In the genomic region with DNA sequence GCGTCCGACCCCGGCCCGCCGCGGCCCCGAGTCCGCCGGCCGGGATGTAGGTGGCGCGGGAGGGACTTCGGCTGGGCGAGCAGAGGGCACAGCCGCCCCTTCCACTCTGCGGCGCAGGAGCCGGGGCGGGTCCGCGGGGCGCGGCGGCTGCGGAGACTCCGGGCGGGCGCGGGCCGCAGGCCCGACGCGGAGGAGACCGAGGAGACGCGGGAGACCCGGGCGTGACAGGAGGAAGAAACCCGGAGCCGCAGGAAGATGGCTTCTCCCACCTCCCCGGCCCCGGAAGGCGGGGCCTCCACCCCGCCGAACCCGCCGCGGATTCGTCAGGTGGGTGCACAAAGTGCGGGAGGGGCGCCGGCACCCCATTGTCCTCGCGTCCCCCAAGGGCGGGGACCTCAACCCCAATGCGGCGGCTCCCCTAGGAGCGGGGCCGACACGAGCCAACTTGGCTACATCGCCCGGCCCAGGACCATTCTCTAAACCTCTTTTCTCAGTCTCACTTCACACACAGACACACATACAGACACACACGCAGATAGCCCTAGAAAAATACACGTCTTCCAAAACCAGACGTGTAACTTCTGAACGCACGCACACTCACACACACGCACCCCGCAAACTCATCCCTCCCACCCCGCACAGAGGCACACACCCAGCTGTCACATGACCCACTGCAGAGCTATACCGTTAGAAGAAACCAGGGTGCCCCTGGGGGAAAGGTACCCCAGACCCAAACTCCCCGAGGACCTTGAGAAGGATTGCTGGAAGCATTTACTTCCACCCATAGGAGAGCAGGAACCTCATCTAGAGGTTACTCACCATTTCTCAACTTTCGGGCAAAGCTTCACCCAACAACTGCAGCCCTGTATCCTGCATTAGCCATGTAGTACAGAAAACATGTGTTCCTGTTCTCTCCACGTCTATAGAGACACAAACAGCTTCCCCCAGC, we compare ENCODE assay signal across 8 cellular contexts.
DNase-seq lines count a peak whose midpoint lies in the region; ATAC-seq, FAIRE-seq and TF ChIP-seq lines count a peak whose summit lies in the region.
"Not testable (repeated sequence)": the region's sequence is repeated elsewhere in the genome, so short reads cannot be mapped to it uniquely, and the experiment has no call there.

No MANE protein-coding gene starts in this region.

- not testable (repeated sequence) for H3K36me3 Mint-ChIP-seq in activated T-cell treated with anti-CD3 and anti-CD28 coated beads, Interleukin-2, amount 50 U/mL, for 24 hours (ENCODE audit: low read depth)

- H2BK120ac ChIP-seq in H1 (replicated peaks; ENCODE audit: low read depth, low read length) = peak overlapping the region; percentile 90

- peak overlapping the region; percentile 88 for H3K18ac ChIP-seq in H1 (ENCODE audit: extremely low read depth, low read length)

- H3K4me3 ChIP-seq in AG09309 (ENCODE audit: control insufficient read depth, low read depth, low read length) = peak overlapping the region; percentile 41
- H3K4me3 ChIP-seq in H1 (ENCODE audit: extremely low read depth in 1 of 4, insufficient read depth in 2 of 4, low read depth in 3 of 4, low read length in 4 of 4) = peak overlapping the region; percentile 62 to 73 (median 66)
- peak overlapping the region; percentile 62 for H3K4me3 ChIP-seq in retinal pigment epithelial cell (ENCODE audit: low read length)

- peak overlapping the region; percentile 58; the same call in 1 of the 2 replicates for H3K27ac ChIP-seq in H1 (ENCODE audit: low read depth, low read length)
- peak overlapping the region; percentile 52 for H3K27ac ChIP-seq in layer of hippocampus (ENCODE audit: low read depth, low read length)

- peak overlapping the region; percentile 38 for H3K56ac ChIP-seq in H1 (replicated peaks; ENCODE audit: insufficient read length, low read depth, low read length)

- CTCF ChIA-PET in H1 (lab: Charles Lee; ENCODE audit: partially characterized antibody) = interaction anchor here (0.9 to 3.2 kb wide), 7 partner anchors 45 to 232 kb away, joined by 3 to 12 read pairs (median 4); no protein-coding TSS in a partner anchor

- H2BK12ac ChIP-seq in H1 (ENCODE audit: low read depth, low read length) = peak overlapping the region; percentile 45; the same call in 1 of the 2 replicates

- not testable (repeated sequence) for TF ChIP-seq CTCF in AG09309 (IDR thresholded peaks at IDR 0.05; ENCODE audit: control insufficient read depth, insufficient read depth, low read depth, low read length, missing control alignments); H1 (IDR thresholded peaks at IDR 0.05; ENCODE audit: control extremely low read depth in 1 of 3, insufficient read depth in 1 of 3, low read depth in 1 of 3, low read length in 3 of 3); retinal pigment epithelial cell (conservative IDR thresholded peaks at IDR 0.05; ENCODE audit: low read depth, low read length)

- not testable (repeated sequence) for H3K23ac ChIP-seq in H1 (ENCODE audit: insufficient read length)

- peak; percentile 55 for FAIRE-seq in H1 (lab: Jason Lieb, UNC)

- peak overlapping the region; percentile 40; the same call in 1 of the 2 replicates for H2BK20ac ChIP-seq in H1 (ENCODE audit: low read length)

- not testable (repeated sequence) for H3K27me3 ChIP-seq in H1 (replicated peaks in 1 of 4; ENCODE audit: control insufficient read depth in 3 of 4, extremely low read depth in 1 of 4, insufficient read depth in 3 of 4, low read length in 3 of 4); layer of hippocampus (ENCODE audit: control insufficient read depth, insufficient read depth, low read length)

- 0 out of 2 replicates have a peak overlapping the region, but pooled peaks have one; percentile 33 for H2BK15ac ChIP-seq in H1 (ENCODE audit: low read length)

- H2AFZ ChIP-seq in H1 (ENCODE audit: low read length) = not testable (repeated sequence)

- H3K14ac ChIP-seq in H1 (ENCODE audit: insufficient read length) = peak overlapping the region; percentile 2

- not testable (repeated sequence) for H3K23me2 ChIP-seq in H1 (ENCODE audit: low read depth, low read length)

- H4K8ac ChIP-seq in H1 (ENCODE audit: extremely low read depth, insufficient read depth, low read length) = not testable (repeated sequence)

- H2AK5ac ChIP-seq in H1 (ENCODE audit: low read depth, low read length) = peak overlapping the region; percentile 4

- peak overlapping the region; percentile 99 for H3K4ac ChIP-seq in H1 (replicated peaks; ENCODE audit: insufficient read length, low read depth, low read length)

- H3K4me1 Mint-ChIP-seq in activated T-cell treated with anti-CD3 and anti-CD28 coated beads, Interleukin-2, amount 50 U/mL, for 24 hours (ENCODE audit: low read depth) = peaks cover 19% of the 10 kb centered on the region

- peaks cover 0 to 21% (median 3%) of the 10 kb centered on the region in 4 experiments; a peak in 6 of 7 replicates for H3K4me1 ChIP-seq in H1 (replicated peaks in 1 of 4; ENCODE audit: control insufficient read depth in 3 of 4, insufficient read depth in 4 of 4, low read length in 3 of 4)

- not testable (repeated sequence) for H3K9me3 Mint-ChIP-seq in activated T-cell treated with anti-CD3 and anti-CD28 coated beads, Interleukin-2, amount 50 U/mL, for 24 hours

- peak overlapping the region; percentile 96 for H4K5ac ChIP-seq in H1 (ENCODE audit: insufficient read length, low read depth, low read length)

- peak overlapping the region in 3 of 4 experiments; percentile 20 to 87 (median 51); a peak in 6 of 7 replicates for H3K9ac ChIP-seq in H1 (replicated peaks in 1 of 4; ENCODE audit: extremely low read depth in 1 of 4, low read depth in 3 of 4, low read length in 3 of 4)

- TF ChIP-seq POLR2A in H1 (IDR thresholded peaks at IDR 0.05; ENCODE audit: control extremely low read depth in 1 of 2, low read depth in 2 of 2, low read length in 2 of 2) = peak in 1 of 2 experiments; percentile 42; a peak in 1 of 3 replicates

- H4K20me1 ChIP-seq in H1 (replicated peaks in 1 of 2; ENCODE audit: control insufficient read depth in 1 of 2, insufficient read depth in 2 of 2, low read length in 2 of 2) = not testable (repeated sequence)

- peak overlapping the region; percentile 74 to 92 for H3K4me2 ChIP-seq in H1 (ENCODE audit: insufficient read depth in 1 of 2, low read depth in 2 of 2, low read length in 2 of 2)

- TF ChIP-seq EP300 in H1 (IDR thresholded peaks at IDR 0.05; ENCODE audit: borderline replicate concordance in 1 of 2, low read depth in 2 of 2, low read length in 2 of 2) = not testable (repeated sequence)

- POLR2A ChIA-PET in H1 (lab: Charles Lee; ENCODE audit: partially characterized antibody) = interaction anchor here (0.6 to 11.8 kb wide), 18 partner anchors 8 to 77 kb away, joined by 3 to 222 read pairs (median 6); no protein-coding TSS in a partner anchor

- peak overlapping the region; percentile 79 for H3K4me3 Mint-ChIP-seq in activated T-cell treated with anti-CD3 and anti-CD28 coated beads, Interleukin-2, amount 50 U/mL, for 24 hours

- not testable (repeated sequence) for H3K9me3 ChIP-seq in H1 (ENCODE audit: insufficient read depth in 2 of 2, low read depth in 1 of 2, low read length in 1 of 2)

- peaks cover 58% of the 10 kb centered on the region for H3K27me3 Mint-ChIP-seq in activated T-cell treated with anti-CD3 and anti-CD28 coated beads, Interleukin-2, amount 50 U/mL, for 24 hours

- H3K79me1 ChIP-seq in H1 (ENCODE audit: low read depth, low read length) = not testable (repeated sequence)

- WGBS in H1 (ENCODE audit: extremely low coverage in 1 of 2, insufficient coverage in 1 of 2, insufficient read length in 1 of 2, insufficient replicate concordance in 2 of 2, low coverage in 1 of 2, low lambda C conversion rate in 2 of 2, missing lambda C conversion rate in 1 of 2), 2 experiments = 1% methylated on average over 33 of the region's 74 CpGs; no CpG with 5 or more reads in 1 of the 2 experiments

- H3K36me3 ChIP-seq in H1 (ENCODE audit: control insufficient read depth in 2 of 4, insufficient read depth in 4 of 4, low read length in 3 of 4) = peaks cover 0 to 10% (median 0%) of the 10 kb centered on the region in 4 experiments; a peak in 1 of 8 replicates

- not testable (repeated sequence) for DNase-seq in AG09309 (ENCODE audit: low read depth); retinal pigment epithelial cell (ENCODE audit: low read depth)
- DNase-seq in NCI-H69 (lab: John Stamatoyannopoulos, UW) = peak; percentile 36
- peak; percentile 36 for DNase-seq in activated T-cell treated with anti-CD3 and anti-CD28 coated beads, Interleukin-2, amount 50 U/mL, for 24 hours
- DNase-seq in H1 (ENCODE audit: low read depth in 1 of 2, low spot score in 2 of 2) = peak; percentile 56 to 71

- TF ChIP-seq RAD21 in H1 (IDR thresholded peaks at IDR 0.05 in 1 of 2, conservative IDR thresholded peaks at IDR 0.05 in 1 of 2; ENCODE audit: low read depth in 2 of 2, low read length in 2 of 2) = not testable (repeated sequence)

- H2BK5ac ChIP-seq in H1 (ENCODE audit: low read depth, low read length) = peak overlapping the region; percentile 87

- peak; percentile 46 for ATAC-seq in GM19025 (IDR thresholded peaks at IDR 0.05; ENCODE audit: low read depth, unreplicated experiment)
- peak; percentile 55 for ATAC-seq in HG03064 (IDR thresholded peaks at IDR 0.05; ENCODE audit: low read depth, unreplicated experiment)

- peak overlapping the region; percentile 85 for H4K91ac ChIP-seq in H1 (replicated peaks; ENCODE audit: insufficient read length, low read length)

- H3K27ac Mint-ChIP-seq in activated T-cell treated with anti-CD3 and anti-CD28 coated beads, Interleukin-2, amount 50 U/mL, for 24 hours = peak overlapping the region; percentile 42

- peaks cover 0 to 67% of the 10 kb centered on the region in 2 experiments; a peak in 3 of 4 replicates for H3K79me2 ChIP-seq in H1 (ENCODE audit: control insufficient read depth in 1 of 2, insufficient read depth in 2 of 2, low read length in 2 of 2)

TF ChIP-seq in H1, 55 proteins besides CTCF, POLR2A, EP300 and RAD21 (continues in another document):
- TF ChIP-seq TAF1 (IDR thresholded peaks at IDR 0.05; ENCODE audit: low read depth, low read length) (peak; percentile 56), SAP30 (IDR thresholded peaks at IDR 0.05; ENCODE audit: insufficient read depth, insufficient replicate concordance, low read length) (peak; percentile 5), SIN3A (conservative IDR thresholded peaks at IDR 0.05 in 1 of 2, IDR thresholded peaks at IDR 0.05 in 1 of 2; ENCODE audit: low read depth in 1 of 2, low read length in 2 of 2) (0 out of 4 replicates have a peak, but pooled peaks have one; percentile 26 to 46), KDM1A (IDR thresholded peaks at IDR 0.05; ENCODE audit: borderline replicate concordance, low read length) (peak; percentile 62; the same call in 1 of the 2 replicates), E2F6 (IDR thresholded peaks at IDR 0.05) (0 out of 2 replicates have a peak, but pooled peaks have one; percentile 25)
